2 cellular contexts compared by ENCODE assay signal in genomic region chr1:40876436-40876761, GRCh38.
TF ChIP-seq lines count a peak whose summit lies in the region.

No MANE protein-coding gene starts in this region.

TF ChIP-seq in SK-N-SH, 30 proteins besides CTCF, POLR2A, EP300 and RAD21 (continued from another document):
- TF ChIP-seq ZBTB33 (IDR thresholded peaks at IDR 0.05; ENCODE audit: borderline replicate concordance, low read depth) = no peak
- TF ChIP-seq CHD2 (IDR thresholded peaks at IDR 0.05; ENCODE audit: low read length, partially characterized antibody) = no peak
- no peak for TF ChIP-seq FOXM1 (IDR thresholded peaks at IDR 0.05; ENCODE audit: low read depth)
- no peak for TF ChIP-seq NRF1 (IDR thresholded peaks at IDR 0.05; ENCODE audit: low read depth, low read length)
- no peak for TF ChIP-seq SIN3A (IDR thresholded peaks at IDR 0.05; ENCODE audit: borderline replicate concordance, low read depth, low read length)
- TF ChIP-seq REST (IDR thresholded peaks at IDR 0.05; ENCODE audit: low read depth, low read length) = no peak

TF ChIP-seq in SK-N-SH treated with all-trans-retinoic acid at 6 μM for 48 hours, 23 proteins besides CTCF, POLR2A, EP300 and RAD21 (continued from another document):
- no peak for TF ChIP-seq CREB5 (CRISPR knock-in tag; IDR thresholded peaks at IDR 0.05; ENCODE audit: low read depth)
- no peak for TF ChIP-seq CSDC2 (CRISPR knock-in tag; IDR thresholded peaks at IDR 0.05)
- TF ChIP-seq ARNTL (CRISPR knock-in tag; IDR thresholded peaks at IDR 0.05; ENCODE audit: borderline replicate concordance, low read depth) = no peak
- TF ChIP-seq PATZ1 (CRISPR knock-in tag; IDR thresholded peaks at IDR 0.05; ENCODE audit: borderline replicate concordance) = no peak
- no peak for TF ChIP-seq SNAI2 (CRISPR knock-in tag; IDR thresholded peaks at IDR 0.05)
- TF ChIP-seq, protein P1, sequence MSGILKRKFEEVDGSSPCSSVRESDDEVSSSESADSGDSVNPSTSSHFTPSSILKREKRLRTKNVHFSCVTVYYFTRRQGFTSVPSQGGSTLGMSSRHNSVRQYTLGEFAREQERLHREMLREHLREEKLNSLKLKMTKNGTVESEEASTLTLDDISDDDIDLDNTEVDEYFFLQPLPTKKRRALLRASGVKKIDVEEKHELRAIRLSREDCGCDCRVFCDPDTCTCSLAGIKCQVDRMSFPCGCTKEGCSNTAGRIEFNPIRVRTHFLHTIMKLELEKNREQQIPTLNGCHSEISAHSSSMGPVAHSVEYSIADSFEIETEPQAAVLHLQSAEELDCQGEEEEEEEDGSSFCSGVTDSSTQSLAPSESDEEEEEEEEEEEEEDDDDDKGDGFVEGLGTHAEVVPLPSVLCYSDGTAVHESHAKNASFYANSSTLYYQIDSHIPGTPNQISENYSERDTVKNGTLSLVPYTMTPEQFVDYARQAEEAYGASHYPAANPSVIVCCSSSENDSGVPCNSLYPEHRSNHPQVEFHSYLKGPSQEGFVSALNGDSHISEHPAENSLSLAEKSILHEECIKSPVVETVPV (CRISPR knock-in tag; IDR thresholded peaks at IDR 0.05) = no peak
- TF ChIP-seq TOX (CRISPR knock-in tag; IDR thresholded peaks at IDR 0.05; ENCODE audit: borderline replicate concordance) = no peak
- no peak for TF ChIP-seq ZFP30 (CRISPR knock-in tag; IDR thresholded peaks at IDR 0.05)
- no peak for TF ChIP-seq ZNF8 (CRISPR knock-in tag; IDR thresholded peaks at IDR 0.05)
- TF ChIP-seq TCF4 (CRISPR knock-in tag; IDR thresholded peaks at IDR 0.05; ENCODE audit: borderline replicate concordance) = no peak
- no peak for TF ChIP-seq ZNF70 (CRISPR knock-in tag; IDR thresholded peaks at IDR 0.05)
- TF ChIP-seq ZC3H10 (CRISPR knock-in tag; IDR thresholded peaks at IDR 0.05) = no peak
- no peak for TF ChIP-seq ZNF565 (CRISPR knock-in tag; conservative IDR thresholded peaks at IDR 0.05; ENCODE audit: low read depth)
- no peak for TF ChIP-seq PPARA (CRISPR knock-in tag; IDR thresholded peaks at IDR 0.05; ENCODE audit: borderline replicate concordance)
- no peak for TF ChIP-seq ISL1 (CRISPR knock-in tag; IDR thresholded peaks at IDR 0.05)
